In genomic region chr1:145849356-145850165, GRCh38 we compare ENCODE assay signal across 1 cellular context.
TF ChIP-seq lines count a peak whose summit lies in the region.

No MANE protein-coding gene starts in this region.

TF ChIP-seq in HepG2, 621 proteins besides CTCF, POLR2A, EP300 and RAD21:
- no peak for TF ChIP-seq ZBTB21 (CRISPR knock-in tag; IDR thresholded peaks at IDR 0.05)
- TF ChIP-seq KLF13 (CRISPR knock-in tag; IDR thresholded peaks at IDR 0.05) = no peak
- TF ChIP-seq PATZ1 (CRISPR knock-in tag; IDR thresholded peaks at IDR 0.05) = peak; percentile 91
- no peak for TF ChIP-seq STAT6 (CRISPR knock-in tag; IDR thresholded peaks at IDR 0.05; ENCODE audit: borderline replicate concordance)
- TF ChIP-seq ZNF782 (CRISPR knock-in tag; IDR thresholded peaks at IDR 0.05; ENCODE audit: borderline replicate concordance) = no peak
- TF ChIP-seq SOX13 (IDR thresholded peaks at IDR 0.05) = no peak
- no peak for TF ChIP-seq SOX13 (CRISPR knock-in tag; conservative IDR thresholded peaks at IDR 0.05 in 1 of 2, IDR thresholded peaks at IDR 0.05 in 1 of 2)
TF ChIP-seq in HepG2: peak in this region for 1.
